In genomic region chr19:3125900-3126524, GRCh38 we compare ENCODE assay signal across 8 cellular contexts. TPM values are rescaled to one million over a fixed set of nuclear protein-coding genes. Genes with fewer than 3 reads are reported as not detected.
DNase-seq lines count a peak whose midpoint lies in the region; ATAC-seq and FAIRE-seq lines count a peak whose summit lies in the region.

No MANE protein-coding gene starts in this region.

- DNase-seq in A172 (ENCODE audit: low spot score): peak; percentile 35
- DNase-seq in GM19240 (ENCODE audit: insufficient read length, low spot score): peak; percentile 88
- peak; percentile 39 for DNase-seq in RPMI7951 (ENCODE audit: low read depth)
- DNase-seq in Right ventricle myocardium superior: peak; percentile 74
- DNase-seq in small intestine: peak; percentile 71

- H3K4me3 ChIP-seq in small intestine (ENCODE audit: low read depth in 1 of 2, low read length in 2 of 2): no peak overlapping the region

- no peak overlapping the region for H3K27ac ChIP-seq in small intestine (ENCODE audit: low read depth in 1 of 2, low read length in 1 of 2)

- no peaks in the 10 kb centered on the region for H3K4me1 ChIP-seq in small intestine (ENCODE audit: control insufficient read depth in 2 of 2, insufficient read depth in 1 of 2, low read depth in 1 of 2, low read length in 1 of 2)

- FAIRE-seq in small intestine (lab: Jason Lieb, UNC): no peak

- no peak overlapping the region for H3K27ac Mint-ChIP-seq in activated T-helper 17 cell treated with anti-CD3 and anti-CD28 coated beads, Interleukin-2, amount 50 U/mL, for 72 hours

- no peaks in the 10 kb centered on the region for H3K27me3 Mint-ChIP-seq in activated T-helper 17 cell treated with anti-CD3 and anti-CD28 coated beads, Interleukin-2, amount 50 U/mL, for 72 hours

- intact Hi-C loops in Right ventricle myocardium superior (cut with DNase I): no loop called here

- no peak overlapping the region for H3K4me3 Mint-ChIP-seq in activated T-helper 17 cell treated with anti-CD3 and anti-CD28 coated beads, Interleukin-2, amount 50 U/mL, for 72 hours

- WGBS in small intestine, 3 donors: 7 to 25% (median 12%) methylated on average over 14 of the region's 14 CpGs

- H3K9me3 Mint-ChIP-seq in activated T-helper 17 cell treated with anti-CD3 and anti-CD28 coated beads, Interleukin-2, amount 50 U/mL, for 72 hours: no peaks in the 10 kb centered on the region

- no peaks in the 10 kb centered on the region for H3K27me3 ChIP-seq in small intestine (ENCODE audit: control insufficient read depth in 2 of 2, insufficient read depth in 2 of 2, low read length in 2 of 2)

- H3K36me3 ChIP-seq in small intestine (ENCODE audit: control insufficient read depth in 2 of 2, insufficient read depth in 2 of 2, low read length in 2 of 2): peaks cover 4 to 7% of the 10 kb centered on the region in 2 donors

- no peaks in the 10 kb centered on the region for H3K9me3 ChIP-seq in small intestine (ENCODE audit: control insufficient read depth, low read depth)

- H3K4me1 Mint-ChIP-seq in activated T-helper 17 cell treated with anti-CD3 and anti-CD28 coated beads, Interleukin-2, amount 50 U/mL, for 72 hours: no peaks in the 10 kb centered on the region

- ATAC-seq in activated T-helper 17 cell treated with anti-CD3 and anti-CD28 coated beads, Interleukin-2, amount 50 U/mL, for 72 hours (replicated peaks): peak; percentile 93
- peak; percentile 66 for ATAC-seq in Right ventricle myocardium superior (ENCODE audit: poor library complexity)
- ATAC-seq in HG02763 (IDR thresholded peaks at IDR 0.05; ENCODE audit: unreplicated experiment): no peak
- no peak for ATAC-seq in HG03354 (IDR thresholded peaks at IDR 0.05; ENCODE audit: poor library complexity, severe bottlenecking, unreplicated experiment)

- no peaks in the 10 kb centered on the region for H3K36me3 Mint-ChIP-seq in activated T-helper 17 cell treated with anti-CD3 and anti-CD28 coated beads, Interleukin-2, amount 50 U/mL, for 72 hours (ENCODE audit: low read depth)

RNA-seq across cellular contexts. Expression of gene GNA15, which starts 9.8 kb away (rescaled TPM):
- total RNA-seq in A172 (2014; rRNA removed; shearing (Covaris generic)): 0.19 and 0.26 TPM in 2 replicates
- 36.5 and 42.2 TPM in 2 replicates for total RNA-seq in RPMI7951 (2014; rRNA removed; shearing (Covaris generic))
- 100 to 1,000 TPM; 202 to 297 TPM for total RNA-seq in activated T-helper 17 cell treated with anti-CD3 and anti-CD28 coated beads, Interleukin-2, amount 50 U/mL, for 72 hours
- 2.8 TPM for total RNA-seq in Right ventricle myocardium superior
- polyA plus RNA-seq in small intestine: 1 to 10 TPM in 2 of 3 donors, under 1 TPM in 1; 0.67 to 2.1 (median 1.4) TPM

RNA-seq across cellular contexts. Expression of gene GNA11, which starts 31.9 kb away (rescaled TPM):
- 97.7 and 98.4 TPM in 2 replicates for total RNA-seq in A172 (2014; rRNA removed; shearing (Covaris generic))
- total RNA-seq in RPMI7951 (2014; rRNA removed; shearing (Covaris generic)): 35.9 and 56.3 TPM in 2 replicates
- 1 to 10 TPM; 1.9 to 2.6 TPM for total RNA-seq in activated T-helper 17 cell treated with anti-CD3 and anti-CD28 coated beads, Interleukin-2, amount 50 U/mL, for 72 hours
- total RNA-seq in Right ventricle myocardium superior: 61.3 TPM
- 100 to 1,000 TPM; 173 to 216 (median 190) TPM for polyA plus RNA-seq in small intestine

RNA-seq across cellular contexts. Expression of gene S1PR4, which starts 52.6 kb away (rescaled TPM):
- total RNA-seq in A172 (2014; rRNA removed; shearing (Covaris generic)): 0.26 TPM in 1 of 2 replicates, not detected in the other
- not detected in 2 replicates for total RNA-seq in RPMI7951 (2014; rRNA removed; shearing (Covaris generic))
- total RNA-seq in activated T-helper 17 cell treated with anti-CD3 and anti-CD28 coated beads, Interleukin-2, amount 50 U/mL, for 72 hours: 10 to 100 TPM; 60.6 to 96.8 TPM
- total RNA-seq in Right ventricle myocardium superior: 0.27 TPM
- 1 to 10 TPM in 2 of 3 donors, not detected in 1; 2.4 to 5.1 TPM for polyA plus RNA-seq in small intestine

RNA-seq across cellular contexts. Expression of gene NCLN, which starts 59.7 kb away (rescaled TPM):
- 67.6 and 74.6 TPM in 2 replicates for total RNA-seq in A172 (2014; rRNA removed; shearing (Covaris generic))
- total RNA-seq in RPMI7951 (2014; rRNA removed; shearing (Covaris generic)): 29.2 and 39.5 TPM in 2 replicates
- 10 to 100 TPM; 46.4 to 81.6 TPM for total RNA-seq in activated T-helper 17 cell treated with anti-CD3 and anti-CD28 coated beads, Interleukin-2, amount 50 U/mL, for 72 hours
- total RNA-seq in Right ventricle myocardium superior: 24.9 TPM
- polyA plus RNA-seq in small intestine: 100 to 1,000 TPM in 2 of 3 donors, 10 to 100 TPM in 1; 94.7 to 217 (median 129) TPM

Comparison
In these comparisons a context has a peak if more than half of its experiments do, and no peak if none do; other contexts are left out.
1. DNase-seq: peak in every context shown above with its lines; median percentile 88 in GM19240; 74 in Right ventricle myocardium superior; 71 in small intestine; 39 in RPMI7951; 35 in A172.
2. ATAC-seq: peak in activated T-helper 17 cell treated with anti-CD3 and anti-CD28 coated beads, Interleukin-2, amount 50 U/mL, for 72 hours (single experiment) and Right ventricle myocardium superior (single experiment); none in HG02763 (single experiment) and HG03354 (single experiment).
3. RNA of gene GNA11, which starts 31.9 kb away (total RNA-seq): 97.7 to 98.4 TPM in A172, 61.3 TPM in Right ventricle myocardium superior (single experiment) and 35.9 to 56.3 TPM in RPMI7951; 1.9 to 2.6 TPM in activated T-helper 17 cell treated with anti-CD3 and anti-CD28 coated beads, Interleukin-2, amount 50 U/mL, for 72 hours; every median in the first group is over 10 times any median in the second.
4. RNA of gene S1PR4, which starts 52.6 kb away (total RNA-seq): 60.6 to 96.8 TPM in activated T-helper 17 cell treated with anti-CD3 and anti-CD28 coated beads, Interleukin-2, amount 50 U/mL, for 72 hours; 0.27 TPM in Right ventricle myocardium superior (single experiment), 0.26 TPM in A172 and not detected in RPMI7951; every median in the first group is over 10 times any median in the second.